In the genomic region with DNA sequence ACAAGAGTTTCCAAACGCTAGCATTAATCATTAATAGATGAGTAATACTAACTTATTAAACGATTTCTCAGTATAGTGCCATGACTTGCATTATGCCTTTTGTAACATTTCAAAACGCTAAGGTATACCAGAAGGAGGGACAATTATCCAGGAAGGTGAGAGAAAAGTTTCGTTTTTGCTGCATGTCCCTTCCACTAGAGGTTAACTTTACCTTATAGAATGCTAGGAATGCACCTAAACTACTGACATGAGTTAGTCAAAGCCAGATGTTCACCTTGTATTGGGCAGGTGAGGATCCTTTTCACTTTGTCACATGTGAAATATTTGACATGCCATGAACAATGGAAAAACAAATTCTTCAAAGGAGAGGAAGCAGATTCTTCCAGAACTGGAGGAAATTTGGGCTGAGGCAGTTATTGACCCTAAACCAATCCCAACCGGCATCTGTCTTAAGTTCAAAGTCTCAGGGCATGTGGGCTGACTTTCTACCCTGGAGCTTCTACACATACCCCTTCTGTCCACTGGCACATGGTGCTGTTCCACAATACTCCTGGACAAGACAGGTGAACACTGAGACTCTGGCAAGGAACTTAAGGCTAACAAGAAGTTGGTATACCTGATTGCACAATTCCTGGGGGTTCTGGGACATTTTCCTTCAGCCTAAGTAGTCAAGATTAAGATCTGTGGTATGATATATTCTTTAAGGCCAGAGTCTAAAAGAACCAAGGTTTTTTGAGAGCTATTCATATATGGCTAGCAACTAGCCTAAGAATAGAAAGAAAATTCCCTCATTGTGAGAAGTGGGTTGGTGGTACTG, we compare ENCODE assay signal across 1 cellular context.
TF ChIP-seq lines count a peak whose summit lies in the region.

No MANE protein-coding gene starts in this region.

TF ChIP-seq in HepG2, 621 proteins besides CTCF, POLR2A, EP300 and RAD21 (continued from another document):
- TF ChIP-seq, protein P1, sequence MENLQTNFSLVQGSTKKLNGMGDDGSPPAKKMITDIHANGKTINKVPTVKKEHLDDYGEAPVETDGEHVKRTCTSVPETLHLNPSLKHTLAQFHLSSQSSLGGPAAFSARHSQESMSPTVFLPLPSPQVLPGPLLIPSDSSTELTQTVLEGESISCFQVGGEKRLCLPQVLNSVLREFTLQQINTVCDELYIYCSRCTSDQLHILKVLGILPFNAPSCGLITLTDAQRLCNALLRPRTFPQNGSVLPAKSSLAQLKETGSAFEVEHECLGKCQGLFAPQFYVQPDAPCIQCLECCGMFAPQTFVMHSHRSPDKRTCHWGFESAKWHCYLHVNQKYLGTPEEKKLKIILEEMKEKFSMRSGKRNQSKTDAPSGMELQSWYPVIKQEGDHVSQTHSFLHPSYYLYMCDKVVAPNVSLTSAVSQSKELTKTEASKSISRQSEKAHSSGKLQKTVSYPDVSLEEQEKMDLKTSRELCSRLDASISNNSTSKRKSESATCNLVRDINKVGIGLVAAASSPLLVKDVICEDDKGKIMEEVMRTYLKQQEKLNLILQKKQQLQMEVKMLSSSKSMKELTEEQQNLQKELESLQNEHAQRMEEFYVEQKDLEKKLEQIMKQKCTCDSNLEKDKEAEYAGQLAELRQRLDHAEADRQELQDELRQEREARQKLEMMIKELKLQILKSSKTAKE (CRISPR knock-in tag; IDR thresholded peaks at IDR 0.05; ENCODE audit: borderline replicate concordance), result no peak
- TF ChIP-seq NFE2L2 (IDR thresholded peaks at IDR 0.05; ENCODE audit: low read length) (peak; percentile 48; the same call in 1 of the 2 replicates), ZNF644 (CRISPR knock-in tag; IDR thresholded peaks at IDR 0.05; ENCODE audit: low read depth) (no peak), ISX (CRISPR knock-in tag; conservative IDR thresholded peaks at IDR 0.05) (no peak)
